In genomic region chr12:122753213-122753571, GRCh38 we compare ENCODE assay signal across 8 cellular contexts. TPM values are rescaled to one million over a fixed set of nuclear protein-coding genes. Genes with fewer than 3 reads are reported as not detected.
DNase-seq lines count a peak whose midpoint lies in the region; ATAC-seq and TF ChIP-seq lines count a peak whose summit lies in the region.

No MANE protein-coding gene starts in this region.

- TF ChIP-seq CTCF in AG09309 (IDR thresholded peaks at IDR 0.05; ENCODE audit: control insufficient read depth, insufficient read depth, low read depth, low read length, missing control alignments), result no peak
- no peak for TF ChIP-seq CTCF in HFF-Myc (IDR thresholded peaks at IDR 0.05; ENCODE audit: low read depth, low read length, missing control alignments)
- TF ChIP-seq CTCF in kidney epithelial cell (IDR thresholded peaks at IDR 0.05; ENCODE audit: insufficient read depth, low read length, poor library complexity, severe bottlenecking), result no peak
- TF ChIP-seq CTCF in testis (IDR thresholded peaks at IDR 0.05), result no peak

- POLR2A ChIA-PET in activated naive CD8-positive, alpha-beta T cell treated with anti-CD3 and anti-CD28 coated beads, Interleukin-2, amount 10 ng/mL, durations not matched to agents 7 days and 5 days (lab: Charles Lee), result interaction anchor here (0.9 to 1.7 kb wide), 4 partner anchors 8 to 228 kb away, joined by 3 to 9 read pairs (median 6); partner anchors contain the start of genes KNTC1 and RSRC2

- H3K4me3 ChIP-seq in AG09309 (ENCODE audit: control insufficient read depth, low read depth, low read length) (peak overlapping the region; percentile 87), HFF-Myc (replicated peaks; ENCODE audit: low read depth, low read length) (peak overlapping the region; percentile 66), kidney epithelial cell (ENCODE audit: low read depth, low read length) (peak overlapping the region; percentile 82), testis (peak overlapping the region; percentile 83 to 95)

- H3K27ac ChIP-seq in testis, result peak overlapping the region; percentile 72 to 86

- H3K36me3 ChIP-seq in kidney epithelial cell (ENCODE audit: control insufficient read depth, insufficient read depth, low read length) (no peaks in the 10 kb centered on the region), testis (ENCODE audit: low read depth, missing control alignments) (no peaks in the 10 kb centered on the region)

- peaks cover 10% of the 10 kb centered on the region for H3K4me1 ChIP-seq in testis

- intact Hi-C loops in testis (cut with DNase I; ENCODE audit: low total_unique reads), result no loop called here

- H3K4me1 Mint-ChIP-seq in activated naive CD8-positive, alpha-beta T cell treated with anti-CD3 and anti-CD28 coated beads, Interleukin-2, amount 10 ng/mL, durations not matched to agents 7 days and 5 days, result peaks cover 30% of the 10 kb centered on the region

- 1 to 4% methylated on average over 8 of the region's 8 CpGs for WGBS in testis, 2 donors

- H3K36me3 Mint-ChIP-seq in activated naive CD8-positive, alpha-beta T cell treated with anti-CD3 and anti-CD28 coated beads, Interleukin-2, amount 10 ng/mL, durations not matched to agents 7 days and 5 days, result peaks cover 29% of the 10 kb centered on the region

- ATAC-seq in activated naive CD8-positive, alpha-beta T cell treated with anti-CD3 and anti-CD28 coated beads, Interleukin-2, amount 10 ng/mL, durations not matched to agents 7 days and 5 days (ENCODE audit: low read depth), result no peak

- H3K4me3 Mint-ChIP-seq in activated naive CD8-positive, alpha-beta T cell treated with anti-CD3 and anti-CD28 coated beads, Interleukin-2, amount 10 ng/mL, durations not matched to agents 7 days and 5 days, result peak overlapping the region; percentile 100

- DNase-seq in AG09309 (ENCODE audit: low read depth) (no peak), HFF-Myc (ENCODE audit: extremely low read depth, low read depth) (no peak), kidney epithelial cell (ENCODE audit: low read depth) (no peak), testis (no peak), GM19240 (ENCODE audit: insufficient read length, low spot score) (no peak), HK-2 (ENCODE audit: unreplicated experiment) (no peak), NCI-H1417 treated with DMSO at 0.1 percent for 48 hours (lab: John Stamatoyannopoulos, UW) (no peak)
- DNase-seq in activated naive CD8-positive, alpha-beta T cell treated with anti-CD3 and anti-CD28 coated beads, Interleukin-2, amount 10 ng/mL, durations not matched to agents 7 days and 5 days, result no peak

- H3K9me3 ChIP-seq in testis, result no peaks in the 10 kb centered on the region

- H3K27me3 Mint-ChIP-seq in activated naive CD8-positive, alpha-beta T cell treated with anti-CD3 and anti-CD28 coated beads, Interleukin-2, amount 10 ng/mL, durations not matched to agents 7 days and 5 days, result no peaks in the 10 kb centered on the region

- no peaks in the 10 kb centered on the region for H3K9me3 Mint-ChIP-seq in activated naive CD8-positive, alpha-beta T cell treated with anti-CD3 and anti-CD28 coated beads, Interleukin-2, amount 10 ng/mL, durations not matched to agents 7 days and 5 days

- peak overlapping the region; percentile 99 for H3K27ac Mint-ChIP-seq in activated naive CD8-positive, alpha-beta T cell treated with anti-CD3 and anti-CD28 coated beads, Interleukin-2, amount 10 ng/mL, durations not matched to agents 7 days and 5 days

- no peak for TF ChIP-seq POLR2A in testis (IDR thresholded peaks at IDR 0.05)

- no peaks in the 10 kb centered on the region for H3K27me3 ChIP-seq in kidney epithelial cell (ENCODE audit: control insufficient read depth, insufficient read depth, low read length)
- H3K27me3 ChIP-seq in testis, result no peaks in the 10 kb centered on the region

RNA-seq across cellular contexts. Expression of gene DENR, which starts 0.6 kb away (rescaled TPM):
- total RNA-seq in activated naive CD8-positive, alpha-beta T cell treated with anti-CD3 and anti-CD28 coated beads, Interleukin-2, amount 10 ng/mL, durations not matched to agents 7 days and 5 days, result 10 to 100 TPM; 51.7 to 53.5 TPM
- total RNA-seq in kidney epithelial cell, result 51.3 and 62.4 TPM in 2 replicates
- 10 to 100 TPM; 33.3 to 35.6 TPM for total RNA-seq in testis
- 24.9 TPM for polyA plus RNA-seq in testis (ENCODE audit: insufficient read depth, low read depth, low replicate concordance)

RNA-seq across cellular contexts. Expression of gene CCDC62, which starts 21.2 kb away (rescaled TPM):
- total RNA-seq in activated naive CD8-positive, alpha-beta T cell treated with anti-CD3 and anti-CD28 coated beads, Interleukin-2, amount 10 ng/mL, durations not matched to agents 7 days and 5 days, result under 1 TPM; 0.58 to 0.62 TPM
- total RNA-seq in kidney epithelial cell (0.04 and 0.14 TPM in 2 replicates), testis (10 to 100 TPM; 49.4 to 83.3 TPM)
- 122 TPM for polyA plus RNA-seq in testis (ENCODE audit: insufficient read depth, low read depth, low replicate concordance)

RNA-seq across cellular contexts. Expression of gene HCAR1, which starts 22.5 kb away (rescaled TPM):
- under 1 TPM; 0.08 to 0.17 TPM for total RNA-seq in activated naive CD8-positive, alpha-beta T cell treated with anti-CD3 and anti-CD28 coated beads, Interleukin-2, amount 10 ng/mL, durations not matched to agents 7 days and 5 days
- total RNA-seq in kidney epithelial cell (0.62 and 0.79 TPM in 2 replicates), testis (under 1 TPM; 0.79 to 0.87 TPM)
- 1.0 TPM for polyA plus RNA-seq in testis (ENCODE audit: insufficient read depth, low read depth, low replicate concordance)

RNA-seq across cellular contexts. Expression of gene HCAR3, which starts 36.6 kb away (rescaled TPM):
- not detected for total RNA-seq in activated naive CD8-positive, alpha-beta T cell treated with anti-CD3 and anti-CD28 coated beads, Interleukin-2, amount 10 ng/mL, durations not matched to agents 7 days and 5 days
- not detected in 2 replicates for total RNA-seq in kidney epithelial cell
- under 1 TPM in 1 of 2 donors, not detected in 1; 0.24 TPM for total RNA-seq in testis
- polyA plus RNA-seq in testis (ENCODE audit: insufficient read depth, low read depth, low replicate concordance), result 0.36 TPM

RNA-seq across cellular contexts. Expression of gene HCAR2, which starts 50.0 kb away (rescaled TPM):
- total RNA-seq in activated naive CD8-positive, alpha-beta T cell treated with anti-CD3 and anti-CD28 coated beads, Interleukin-2, amount 10 ng/mL, durations not matched to agents 7 days and 5 days, result not detected
- total RNA-seq in kidney epithelial cell (not detected in 2 replicates), testis (1 to 10 TPM in 1 of 2 donors, under 1 TPM in 1; 0.74 to 1.3 TPM)
- 2.7 TPM for polyA plus RNA-seq in testis (ENCODE audit: insufficient read depth, low read depth, low replicate concordance)

Comparison
In these comparisons a context has a peak if more than half of its experiments do, and no peak if none do; other contexts are left out.
1. RNA of gene CCDC62, which starts 21.2 kb away (total RNA-seq): 49.4 to 83.3 TPM in testis; 0.58 to 0.62 TPM in activated naive CD8-positive, alpha-beta T cell treated with anti-CD3 and anti-CD28 coated beads, Interleukin-2, amount 10 ng/mL, durations not matched to agents 7 days and 5 days and 0.04 to 0.14 TPM in kidney epithelial cell; every median in the first group is over 10 times any median in the second.
2. Peak in every context shown above with its lines, with median percentiles within 50 percentile points of each other: H3K4me3 ChIP-seq.